In the genomic region with DNA sequence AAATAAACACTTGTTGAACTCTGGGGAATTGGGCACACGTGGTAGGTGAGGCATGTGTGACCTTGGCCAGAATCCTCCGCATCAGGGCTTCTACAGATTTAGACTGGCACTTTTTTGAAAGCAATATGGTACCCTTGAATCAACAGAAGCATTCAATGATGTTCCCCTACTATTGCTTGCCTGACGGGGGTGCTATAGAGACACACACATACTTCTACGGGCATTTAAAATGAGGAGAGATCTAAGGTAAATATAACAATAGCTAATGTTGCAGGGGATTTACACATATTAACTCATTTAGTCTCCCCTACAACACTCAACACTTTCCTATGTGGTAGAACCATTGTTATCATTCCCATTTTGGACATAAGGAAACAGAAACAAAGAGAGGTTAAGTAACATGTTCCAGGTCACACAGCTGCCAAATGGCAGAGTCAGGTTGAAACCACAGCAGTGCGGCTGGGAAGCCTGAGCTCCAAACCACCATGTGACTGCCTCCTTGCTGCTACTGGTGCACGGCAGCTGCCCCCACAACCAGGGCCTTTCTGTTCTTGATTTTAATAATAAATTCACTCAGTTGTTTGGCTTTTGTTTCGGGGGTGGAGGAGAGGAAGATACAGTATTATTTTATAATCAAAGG, we compare ENCODE assay signal across 8 cellular contexts.
DNase-seq lines count a peak whose midpoint lies in the region; ATAC-seq and TF ChIP-seq lines count a peak whose summit lies in the region.
"Had no signal": no experiment of that assay in that cellular context is flagged by ENCODE, and none has a peak within 500 bp of the region (broad histone marks: within the 10 kb centered on the region; RNA-seq: fewer than 3 reads in every experiment).

No MANE protein-coding gene starts in this region.

- TF ChIP-seq POLR2A in ovary (IDR thresholded peaks at IDR 0.05) = no peak

- H3K27me3 ChIP-seq in foreskin keratinocyte (peaks cover 2% of the 10 kb centered on the region), ovary (no peaks in the 10 kb centered on the region)

- TF ChIP-seq EP300 in ovary (IDR thresholded peaks at IDR 0.05) = no peak

- no peak overlapping the region for H3K27ac ChIP-seq in foreskin keratinocyte
- H3K27ac ChIP-seq in ovary = no peak overlapping the region
- H3K27ac ChIP-seq: SK-N-MC had no signal

- intact Hi-C loops in ovary (cut with DNase I) = no loop called here

- TF ChIP-seq CTCF in foreskin keratinocyte (conservative IDR thresholded peaks at IDR 0.05) (peak; percentile 32), ovary (IDR thresholded peaks at IDR 0.05) (no peak)

- ATAC-seq in GM18511 (IDR thresholded peaks at IDR 0.05; ENCODE audit: unreplicated experiment) = peak; percentile 90
- ATAC-seq in GM21423 (IDR thresholded peaks at IDR 0.05; ENCODE audit: unreplicated experiment) = peak; percentile 75
- ATAC-seq in HG03354 (IDR thresholded peaks at IDR 0.05; ENCODE audit: poor library complexity, severe bottlenecking, unreplicated experiment) = peak; percentile 70
- ATAC-seq in foreskin keratinocyte = no peak
- ATAC-seq in esophagus mucosa = no peak

- WGBS in ovary, 3 donors = 69 to 77% (median 75%) methylated on average over 7 of the region's 7 CpGs

- H3K4me1 ChIP-seq in foreskin keratinocyte (no peaks in the 10 kb centered on the region), ovary (ENCODE audit: insufficient read depth) (no peaks in the 10 kb centered on the region)

- H3K9me3 ChIP-seq in ovary = no peaks in the 10 kb centered on the region

- no peak overlapping the region for H3K4me3 ChIP-seq in ovary
- H3K4me3 ChIP-seq: SK-N-MC had no signal

- H3K36me3 ChIP-seq in ovary = no peaks in the 10 kb centered on the region

- DNase-seq in foreskin keratinocyte = no peak
- no peak for DNase-seq in NCI-H748 treated with DMSO at 0.1 percent for 48 hours (lab: John Stamatoyannopoulos, UW)
- DNase-seq in ovary = no peak

Comparison
In these comparisons a context has a peak if more than half of its experiments do, and no peak if none do; other contexts are left out.
1. ATAC-seq: peak in GM18511 (single experiment), GM21423 (single experiment) and HG03354 (single experiment); none in foreskin keratinocyte (single experiment) and esophagus mucosa (single experiment).